ENCODE assay signal across 9 cellular contexts in genomic region chr2:167196461-167197252, GRCh38.
DNase-seq lines count a peak whose midpoint lies in the region; ATAC-seq and TF ChIP-seq lines count a peak whose summit lies in the region.
"Had no signal": no experiment of that assay in that cellular context is flagged by ENCODE, and none has a peak within 500 bp of the region (broad histone marks: within the 10 kb centered on the region; RNA-seq: fewer than 3 reads in every experiment).

No MANE protein-coding gene starts in this region.

- no peaks in the 10 kb centered on the region for H3K27me3 ChIP-seq in heart left ventricle
- H3K27me3 ChIP-seq in transverse colon, result no peaks in the 10 kb centered on the region
- H3K27me3 ChIP-seq: sigmoid colon had no signal

- no peaks in the 10 kb centered on the region for H3K36me3 Mint-ChIP-seq in natural killer cell

- 7 to 11% (median 9%) methylated on average over 6 of the region's 6 CpGs for WGBS in heart left ventricle, 4 donors
- WGBS in transverse colon (ENCODE audit: low coverage in 1 of 2), 2 donors, result 22 to 23% methylated on average over 3 to 6 of the region's 6 CpGs

- intact Hi-C loops in heart left ventricle (cut with DNase I) (no loop called here), transverse colon (cut with DNase I; ENCODE audit: low total_unique reads) (no loop called here), natural killer cell (cut with micrococcal nuclease) (no loop called here)

- H3K4me1 ChIP-seq in heart left ventricle (peaks cover 0 to 53% (median 14%) of the 10 kb centered on the region in 12 donors), transverse colon (peaks cover 0 to 9% (median 6%) of the 10 kb centered on the region in 4 donors)

- H3K4me3 ChIP-seq in AG10803 (ENCODE audit: low read length) (no peak overlapping the region), heart left ventricle (no peak overlapping the region), transverse colon (no peak overlapping the region)
- H3K4me3 ChIP-seq: sigmoid colon had no signal

- no peak for TF ChIP-seq EP300 in transverse colon (IDR thresholded peaks at IDR 0.05; ENCODE audit: low read depth)

- H3K27me3 Mint-ChIP-seq in natural killer cell (ENCODE audit: low read depth in 2 of 2), result no peaks in the 10 kb centered on the region

- TF ChIP-seq CTCF in AG10803 (conservative IDR thresholded peaks at IDR 0.05; ENCODE audit: low read length) (no peak), heart left ventricle (IDR thresholded peaks at IDR 0.05) (no peak), transverse colon (IDR thresholded peaks at IDR 0.05) (no peak), natural killer cell (IDR thresholded peaks at IDR 0.05) (no peak)

- H3K27ac ChIP-seq in heart left ventricle (peak overlapping the region in 11 of 12 donors; percentile 20 to 75 (median 68)), transverse colon (no peak overlapping the region)
- H3K27ac ChIP-seq: sigmoid colon had no signal

- no peak overlapping the region for H3K27ac Mint-ChIP-seq in natural killer cell

- ATAC-seq in heart left ventricle, result peak; percentile 73 to 83 (median 82)
- no peak for ATAC-seq in HG03457 (IDR thresholded peaks at IDR 0.05; ENCODE audit: unreplicated experiment)
- ATAC-seq in natural killer cell, result no peak

- H3K9me3 Mint-ChIP-seq in natural killer cell, result peaks cover 3 to 6% of the 10 kb centered on the region in 2 donors

- H3K4me1 Mint-ChIP-seq in natural killer cell, result peaks cover 0 to 10% of the 10 kb centered on the region in 2 donors

- peak; percentile 64 for DNase-seq in AG10803 (ENCODE audit: low read depth)
- peak; percentile 31 for DNase-seq in HT1080 (ENCODE audit: low read depth)
- DNase-seq in RPMI7951 (ENCODE audit: low read depth), result peak; percentile 23
- DNase-seq in heart left ventricle, result peak in 4 of 5 donors; percentile 50 to 72 (median 58)
- no peak for DNase-seq in stimulated activated naive CD4-positive, alpha-beta T cell (lab: John Stamatoyannopoulos, UW)
- no peak for DNase-seq in transverse colon
- DNase-seq in natural killer cell, result no peak
- DNase-seq: sigmoid colon had no signal

- H3K9me3 ChIP-seq in heart left ventricle (no peaks in the 10 kb centered on the region), transverse colon (no peaks in the 10 kb centered on the region)
- H3K9me3 ChIP-seq: sigmoid colon had no signal

- no peak overlapping the region for H3K4me3 Mint-ChIP-seq in natural killer cell

- in situ Hi-C loops in transverse colon (cut with MboI; ENCODE audit: low pct_ligation_motif_present in 1 of 4, low pct_unique_long_range_greater_than_20kb in 1 of 4, low sequenced_read_pairs in 3 of 4), result no loop called here

- no peak for TF ChIP-seq POLR2A in heart left ventricle (IDR thresholded peaks at IDR 0.05)
- no peak for TF ChIP-seq POLR2A in transverse colon (IDR thresholded peaks at IDR 0.05)

- H3K36me3 ChIP-seq in heart left ventricle (no peaks in the 10 kb centered on the region), transverse colon (no peaks in the 10 kb centered on the region)
- H3K36me3 ChIP-seq: sigmoid colon had no signal

Comparison
In these comparisons a context has a peak if more than half of its experiments do, and no peak if none do; other contexts are left out.
1. DNase-seq: peak in AG10803 (single experiment), HT1080 (single experiment), RPMI7951 (single experiment) and heart left ventricle (4 of 5); none in stimulated activated naive CD4-positive, alpha-beta T cell (0 of 6), transverse colon (single experiment) and natural killer cell (single experiment).
2. ATAC-seq: peak in heart left ventricle (4 of 4); none in HG03457 (single experiment) and natural killer cell (0 of 3).
3. H3K27ac ChIP-seq: peak in heart left ventricle (11 of 12); none in transverse colon (0 of 4).